ENCODE assay signal across 5 cellular contexts in the genomic region with DNA sequence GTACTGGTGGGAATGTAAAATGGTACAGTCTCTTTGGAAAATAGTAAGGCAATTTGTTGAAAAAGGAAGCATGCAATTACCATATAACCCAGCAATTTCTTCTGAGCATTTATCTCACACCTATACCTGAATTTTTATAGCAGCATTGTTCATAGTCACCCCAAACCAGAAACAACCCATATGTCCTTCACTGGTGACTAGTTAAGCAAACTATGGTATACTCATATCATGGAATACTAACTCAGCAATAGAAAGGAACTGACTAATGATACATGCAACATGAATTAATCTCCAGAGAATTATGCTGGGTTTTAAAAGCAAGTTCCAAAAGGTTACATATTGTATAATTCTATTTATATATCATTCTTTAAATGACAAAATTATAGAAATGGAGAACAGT.
"Had no signal": no experiment of that assay in that cellular context is flagged by ENCODE, and none has a peak within 500 bp of the region (broad histone marks: within the 10 kb centered on the region; RNA-seq: fewer than 3 reads in every experiment).

No MANE protein-coding gene starts in this region.

- H3K27ac Mint-ChIP-seq: GM23338 had no signal

- H3K9me3 Mint-ChIP-seq: GM23338, H9 had no signal

- ATAC-seq: GM23338, K562 had no signal

- H3K4me3 Mint-ChIP-seq: GM23338, H9 had no signal

- DNase-seq: H9, HCEC 1CT, IMR-90 had no signal
